1 cellular context compared by ENCODE assay signal in genomic region chr12:52950553-52950952, GRCh38.
TF ChIP-seq lines count a peak whose summit lies in the region.

No MANE protein-coding gene starts in this region.

TF ChIP-seq in HEK293, 187 proteins besides CTCF, POLR2A, EP300 and RAD21 (continued from another document):
- TF ChIP-seq ZNF518A (tag by site-specific recombination; conservative IDR thresholded peaks at IDR 0.05; ENCODE audit: low read depth) (no peak), ZNF513 (tag by site-specific recombination; IDR thresholded peaks at IDR 0.05) (no peak), ZNF175 (tag by site-specific recombination; IDR thresholded peaks at IDR 0.05) (no peak), ZFP3 (tag by site-specific recombination; IDR thresholded peaks at IDR 0.05; ENCODE audit: low read depth) (no peak), ZNF354C (tag by site-specific recombination; IDR thresholded peaks at IDR 0.05; ENCODE audit: borderline replicate concordance, low read depth) (no peak), MEIS1 (CRISPR knock-in tag; IDR thresholded peaks at IDR 0.05; ENCODE audit: borderline replicate concordance) (no peak)
TF ChIP-seq in HEK293: peak in this region for 0.
